Comparison of ENCODE assay signal across 8 cellular contexts in the genomic region with DNA sequence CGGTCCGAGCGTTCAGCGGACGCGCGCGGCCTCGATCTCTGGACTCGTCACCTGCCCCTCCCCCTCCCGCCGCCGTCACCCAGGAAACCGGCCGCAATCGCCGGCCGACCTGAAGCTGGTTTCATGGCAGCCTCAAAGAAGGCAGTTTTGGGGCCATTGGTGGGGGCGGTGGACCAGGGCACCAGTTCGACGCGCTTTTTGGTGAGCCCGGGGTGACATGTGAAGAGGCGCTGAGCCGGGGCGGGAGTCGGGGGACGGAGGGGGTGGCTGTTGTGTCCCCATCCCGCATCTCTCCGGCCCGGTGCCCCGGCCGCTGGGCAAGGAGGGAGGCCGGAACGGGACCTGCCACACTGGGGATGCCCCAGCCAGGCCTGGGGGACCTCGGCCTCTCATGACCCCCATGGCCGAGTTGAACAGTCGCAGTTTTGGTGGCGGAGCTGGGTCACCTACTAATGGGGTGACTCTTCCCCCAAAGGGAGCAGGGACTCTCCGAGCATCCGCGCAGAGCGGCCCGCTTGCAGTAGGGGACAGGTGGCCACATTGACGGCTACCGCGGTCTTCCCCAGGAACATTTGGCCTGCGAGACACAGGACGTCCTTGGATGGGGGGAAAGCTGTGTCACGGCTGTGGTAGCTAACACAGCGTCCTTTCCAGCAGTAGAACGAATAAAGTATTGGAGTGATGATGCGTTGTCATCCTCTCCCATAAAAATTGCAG. TPM values are rescaled to one million over a fixed set of nuclear protein-coding genes. Genes with fewer than 3 reads are reported as not detected.
DNase-seq lines count a peak whose midpoint lies in the region; ATAC-seq, FAIRE-seq and TF ChIP-seq lines count a peak whose summit lies in the region.

A gene (plus strand): TSS at position 9 of the 717 bp plus-strand sequence. CDS start 115 bp downstream, at position 124.

- CTCF ChIA-PET in activated CD8-positive, alpha-beta memory T cell treated with anti-CD3 and anti-CD28 coated beads, Interleukin-2, amount 10 ng/mL, durations not matched to agents 7 days and 5 days (lab: Charles Lee), result no interaction called here

- peaks cover 6% of the 10 kb centered on the region for H3K36me3 Mint-ChIP-seq in activated CD8-positive, alpha-beta memory T cell treated with anti-CD3 and anti-CD28 coated beads, Interleukin-2, amount 10 ng/mL, durations not matched to agents 7 days and 5 days

- H3K27ac Mint-ChIP-seq in activated CD8-positive, alpha-beta memory T cell treated with anti-CD3 and anti-CD28 coated beads, Interleukin-2, amount 10 ng/mL, durations not matched to agents 7 days and 5 days, result peak within 1 kb of the TSS; percentile 93

- peak; percentile 47 for DNase-seq in activated CD8-positive, alpha-beta memory T cell treated with anti-CD3 and anti-CD28 coated beads, Interleukin-2, amount 10 ng/mL, durations not matched to agents 7 days and 5 days
- no peak for DNase-seq in activated CD8-positive, alpha-beta memory T cell treated with anti-CD3 and anti-CD28 coated beads for 24 hours
- DNase-seq in RKO (ENCODE audit: low spot score) (peak; percentile 43), bronchial epithelial cell (ENCODE audit: low read depth) (no peak), left kidney (ENCODE audit: low read depth, low spot score) (peak; percentile 19)
- peak; percentile 46 for DNase-seq in stimulated activated naive CD4-positive, alpha-beta T cell treated with Interleukin-2 at 50 U/mL for 16 hours (lab: John Stamatoyannopoulos, UW)

- H3K4me1 Mint-ChIP-seq in activated CD8-positive, alpha-beta memory T cell treated with anti-CD3 and anti-CD28 coated beads, Interleukin-2, amount 10 ng/mL, durations not matched to agents 7 days and 5 days, result peaks cover 54% of the 10 kb centered on the region

- FAIRE-seq in bronchial epithelial cell (lab: Jason Lieb, UNC), result no peak

- peak within 1 kb of the TSS; percentile 58 for H3K4me3 ChIP-seq in bronchial epithelial cell (ENCODE audit: low read depth, low read length)

- peak within 1 kb of the TSS; percentile 83 for H3K4me3 Mint-ChIP-seq in activated CD8-positive, alpha-beta memory T cell treated with anti-CD3 and anti-CD28 coated beads, Interleukin-2, amount 10 ng/mL, durations not matched to agents 7 days and 5 days

- ATAC-seq in activated CD8-positive, alpha-beta memory T cell treated with anti-CD3 and anti-CD28 coated beads, Interleukin-2, amount 10 ng/mL, durations not matched to agents 7 days and 5 days, result peak; percentile 6
- ATAC-seq in HG02840 (IDR thresholded peaks at IDR 0.05; ENCODE audit: low FRiP score, unreplicated experiment), result peak; percentile 4
- ATAC-seq in GM21367 (IDR thresholded peaks at IDR 0.05; ENCODE audit: unreplicated experiment), result no peak

- TF ChIP-seq CTCF in bronchial epithelial cell (IDR thresholded peaks at IDR 0.05; ENCODE audit: insufficient read depth, low read length, severe bottlenecking), result no peak

- H3K27me3 Mint-ChIP-seq in activated CD8-positive, alpha-beta memory T cell treated with anti-CD3 and anti-CD28 coated beads, Interleukin-2, amount 10 ng/mL, durations not matched to agents 7 days and 5 days, result no peaks in the 10 kb centered on the region

- H3K27me3 ChIP-seq in bronchial epithelial cell (ENCODE audit: control insufficient read depth, insufficient read depth, low read length), result no peaks in the 10 kb centered on the region

- H3K36me3 ChIP-seq in bronchial epithelial cell (ENCODE audit: control insufficient read depth, insufficient read depth, low read length), result no peaks in the 10 kb centered on the region

- no peaks in the 10 kb centered on the region for H3K9me3 Mint-ChIP-seq in activated CD8-positive, alpha-beta memory T cell treated with anti-CD3 and anti-CD28 coated beads, Interleukin-2, amount 10 ng/mL, durations not matched to agents 7 days and 5 days (ENCODE audit: low read depth)

RNA-seq across cellular contexts. Expression of the gene that starts here (rescaled TPM):
- total RNA-seq in activated CD8-positive, alpha-beta memory T cell treated with anti-CD3 and anti-CD28 coated beads, Interleukin-2, amount 10 ng/mL, durations not matched to agents 7 days and 5 days, result 10 to 100 TPM; 19.6 to 30.3 TPM
- total RNA-seq in bronchial epithelial cell, result 30.5 and 38.7 TPM in 2 replicates

Comparison
In these comparisons a context has a peak if more than half of its experiments do, and no peak if none do; other contexts are left out.
1. DNase-seq: peak in activated CD8-positive, alpha-beta memory T cell treated with anti-CD3 and anti-CD28 coated beads, Interleukin-2, amount 10 ng/mL, durations not matched to agents 7 days and 5 days (single experiment), RKO (single experiment), left kidney (single experiment) and stimulated activated naive CD4-positive, alpha-beta T cell treated with Interleukin-2 at 50 U/mL for 16 hours (single experiment); none in activated CD8-positive, alpha-beta memory T cell treated with anti-CD3 and anti-CD28 coated beads for 24 hours (single experiment) and bronchial epithelial cell (single experiment).